ENCODE assay signal across 2 cellular contexts in the genomic region with DNA sequence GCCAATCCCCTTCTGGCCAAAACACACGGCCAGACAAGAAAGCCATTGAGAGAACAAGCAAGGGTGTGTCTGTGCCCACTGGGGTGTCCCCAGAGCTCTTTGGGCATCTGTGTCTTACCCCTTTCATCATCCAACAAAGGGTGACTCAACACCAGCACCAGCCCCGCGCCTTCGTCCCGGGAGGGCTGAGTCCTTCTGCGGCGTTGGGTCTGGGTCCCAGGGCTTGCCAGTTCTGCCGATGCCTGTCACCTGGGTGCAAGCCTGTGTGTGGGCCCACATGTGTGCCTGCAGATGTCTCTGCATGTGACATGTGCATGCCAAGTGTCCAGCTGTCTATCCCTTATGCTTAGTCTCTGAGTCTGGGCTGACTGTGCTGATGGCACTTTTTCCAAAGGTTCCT.
TF ChIP-seq lines count a peak whose summit lies in the region.

No MANE protein-coding gene starts in this region.

TF ChIP-seq in HepG2, 621 proteins besides CTCF, POLR2A, EP300 and RAD21:
- no peak for TF ChIP-seq HDAC6 (IDR thresholded peaks at IDR 0.05; ENCODE audit: low read depth, low read length)
- TF ChIP-seq MNT (IDR thresholded peaks at IDR 0.05): peak; percentile 85
- TF ChIP-seq, protein P1, sequence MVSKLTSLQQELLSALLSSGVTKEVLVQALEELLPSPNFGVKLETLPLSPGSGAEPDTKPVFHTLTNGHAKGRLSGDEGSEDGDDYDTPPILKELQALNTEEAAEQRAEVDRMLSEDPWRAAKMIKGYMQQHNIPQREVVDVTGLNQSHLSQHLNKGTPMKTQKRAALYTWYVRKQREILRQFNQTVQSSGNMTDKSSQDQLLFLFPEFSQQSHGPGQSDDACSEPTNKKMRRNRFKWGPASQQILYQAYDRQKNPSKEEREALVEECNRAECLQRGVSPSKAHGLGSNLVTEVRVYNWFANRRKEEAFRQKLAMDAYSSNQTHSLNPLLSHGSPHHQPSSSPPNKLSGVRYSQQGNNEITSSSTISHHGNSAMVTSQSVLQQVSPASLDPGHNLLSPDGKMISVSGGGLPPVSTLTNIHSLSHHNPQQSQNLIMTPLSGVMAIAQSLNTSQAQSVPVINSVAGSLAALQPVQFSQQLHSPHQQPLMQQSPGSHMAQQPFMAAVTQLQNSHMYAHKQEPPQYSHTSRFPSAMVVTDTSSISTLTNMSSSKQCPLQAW (CRISPR knock-in tag; IDR thresholded peaks at IDR 0.05): no peak

TF ChIP-seq in endothelial cell of umbilical vein, 7 proteins besides CTCF, POLR2A, EP300 and RAD21:
- TF ChIP-seq POLR2AphosphoS5 (IDR thresholded peaks at IDR 0.05; ENCODE audit: insufficient read depth, low read depth, low read length) (no peak), FOS (IDR thresholded peaks at IDR 0.05; ENCODE audit: borderline replicate concordance, insufficient read depth, low read length) (no peak), MYC (IDR thresholded peaks at IDR 0.05; ENCODE audit: low read depth, low read length) (no peak), EZH2 (IDR thresholded peaks at IDR 0.05; ENCODE audit: borderline replicate concordance, low read depth, low read length, severe bottlenecking) (no peak), GATA2 (IDR thresholded peaks at IDR 0.05; ENCODE audit: insufficient read depth, insufficient read length, low read depth, low read length) (no peak), JUN (IDR thresholded peaks at IDR 0.05; ENCODE audit: borderline replicate concordance, insufficient read depth, insufficient read length, low read depth) (no peak)
- TF ChIP-seq, protein P2, sequence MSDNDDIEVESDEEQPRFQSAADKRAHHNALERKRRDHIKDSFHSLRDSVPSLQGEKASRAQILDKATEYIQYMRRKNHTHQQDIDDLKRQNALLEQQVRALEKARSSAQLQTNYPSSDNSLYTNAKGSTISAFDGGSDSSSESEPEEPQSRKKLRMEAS (IDR thresholded peaks at IDR 0.05; ENCODE audit: insufficient read depth, insufficient read length): no peak
